1 cellular context compared by ENCODE assay signal in the genomic region with DNA sequence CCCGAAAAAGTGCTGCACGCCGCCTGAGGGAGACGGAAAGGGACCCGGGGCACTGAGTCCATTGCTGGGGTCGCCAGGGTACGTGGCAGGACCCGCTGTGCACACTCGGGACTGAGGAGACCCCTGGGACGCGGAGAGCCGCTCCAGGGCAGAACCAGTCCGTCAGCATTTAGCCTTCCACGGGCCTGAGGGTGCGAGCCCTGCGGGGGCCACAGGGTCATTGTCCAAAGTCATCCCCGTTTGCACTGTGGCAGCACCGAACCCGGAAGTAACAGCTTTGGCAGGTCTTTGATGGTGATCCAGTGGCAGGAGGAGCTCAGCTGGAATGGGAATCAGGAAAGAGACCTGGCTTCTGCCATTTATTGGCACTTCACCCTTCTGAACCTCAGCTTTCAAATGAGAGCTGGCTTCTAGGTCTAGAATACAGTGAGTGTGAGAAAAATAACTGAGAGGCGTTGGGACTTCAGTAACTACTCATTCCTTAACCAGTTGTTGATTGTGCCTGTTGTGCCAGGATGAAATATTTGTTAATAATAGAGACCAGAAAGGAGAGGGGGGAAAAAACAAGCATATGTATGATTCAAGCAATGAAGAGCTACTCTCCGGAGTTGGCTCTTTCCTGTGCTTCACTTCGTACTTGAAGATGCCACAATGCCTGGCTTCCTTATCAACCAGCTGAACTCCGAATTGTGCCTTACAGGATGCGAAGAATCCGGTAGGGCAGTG.
TF ChIP-seq lines count a peak whose summit lies in the region.

No MANE protein-coding gene starts in this region.

TF ChIP-seq in HepG2, 621 proteins besides CTCF, POLR2A, EP300 and RAD21 (continued from another document and continues in another):
- TF ChIP-seq, protein P1, sequence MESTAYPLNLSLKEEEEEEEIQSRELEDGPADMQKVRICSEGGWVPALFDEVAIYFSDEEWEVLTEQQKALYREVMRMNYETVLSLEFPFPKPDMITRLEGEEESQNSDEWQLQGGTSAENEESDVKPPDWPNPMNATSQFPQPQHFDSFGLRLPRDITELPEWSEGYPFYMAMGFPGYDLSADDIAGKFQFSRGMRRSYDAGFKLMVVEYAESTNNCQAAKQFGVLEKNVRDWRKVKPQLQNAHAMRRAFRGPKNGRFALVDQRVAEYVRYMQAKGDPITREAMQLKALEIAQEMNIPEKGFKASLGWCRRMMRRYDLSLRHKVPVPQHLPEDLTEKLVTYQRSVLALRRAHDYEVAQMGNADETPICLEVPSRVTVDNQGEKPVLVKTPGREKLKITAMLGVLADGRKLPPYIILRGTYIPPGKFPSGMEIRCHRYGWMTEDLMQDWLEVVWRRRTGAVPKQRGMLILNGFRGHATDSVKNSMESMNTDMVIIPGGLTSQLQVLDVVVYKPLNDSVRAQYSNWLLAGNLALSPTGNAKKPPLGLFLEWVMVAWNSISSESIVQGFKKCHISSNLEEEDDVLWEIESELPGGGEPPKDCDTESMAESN (CRISPR knock-in tag; conservative IDR thresholded peaks at IDR 0.05), result no peak
- TF ChIP-seq GABPB1 (CRISPR knock-in tag; IDR thresholded peaks at IDR 0.05), result peak; percentile 48
- TF ChIP-seq SAP130 (CRISPR knock-in tag; IDR thresholded peaks at IDR 0.05; ENCODE audit: low read depth), result peak; percentile 87; the same call in 1 of the 2 replicates
- no peak for TF ChIP-seq HIVEP1 (CRISPR knock-in tag; IDR thresholded peaks at IDR 0.05)
- TF ChIP-seq, protein P2, sequence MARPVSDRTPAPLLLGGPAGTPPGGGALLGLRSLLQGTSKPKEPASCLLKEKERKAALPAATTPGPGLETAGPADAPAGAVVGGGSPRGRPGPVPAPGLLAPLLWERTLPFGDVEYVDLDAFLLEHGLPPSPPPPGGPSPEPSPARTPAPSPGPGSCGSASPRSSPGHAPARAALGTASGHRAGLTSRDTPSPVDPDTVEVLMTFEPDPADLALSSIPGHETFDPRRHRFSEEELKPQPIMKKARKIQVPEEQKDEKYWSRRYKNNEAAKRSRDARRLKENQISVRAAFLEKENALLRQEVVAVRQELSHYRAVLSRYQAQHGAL (CRISPR knock-in tag; IDR thresholded peaks at IDR 0.05; ENCODE audit: not compliant biosample characterization), result no peak
- TF ChIP-seq, protein P3, sequence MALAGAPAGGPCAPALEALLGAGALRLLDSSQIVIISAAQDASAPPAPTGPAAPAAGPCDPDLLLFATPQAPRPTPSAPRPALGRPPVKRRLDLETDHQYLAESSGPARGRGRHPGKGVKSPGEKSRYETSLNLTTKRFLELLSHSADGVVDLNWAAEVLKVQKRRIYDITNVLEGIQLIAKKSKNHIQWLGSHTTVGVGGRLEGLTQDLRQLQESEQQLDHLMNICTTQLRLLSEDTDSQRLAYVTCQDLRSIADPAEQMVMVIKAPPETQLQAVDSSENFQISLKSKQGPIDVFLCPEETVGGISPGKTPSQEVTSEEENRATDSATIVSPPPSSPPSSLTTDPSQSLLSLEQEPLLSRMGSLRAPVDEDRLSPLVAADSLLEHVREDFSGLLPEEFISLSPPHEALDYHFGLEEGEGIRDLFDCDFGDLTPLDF (CRISPR knock-in tag; IDR thresholded peaks at IDR 0.05), result no peak
- no peak for TF ChIP-seq ZNF773 (CRISPR knock-in tag; IDR thresholded peaks at IDR 0.05; ENCODE audit: borderline replicate concordance)
- no peak for TF ChIP-seq CBX1 (IDR thresholded peaks at IDR 0.05; ENCODE audit: low read depth)
- no peak for TF ChIP-seq RCOR2 (CRISPR knock-in tag; IDR thresholded peaks at IDR 0.05)
- TF ChIP-seq NCOA1 (CRISPR knock-in tag; IDR thresholded peaks at IDR 0.05), result no peak
- TF ChIP-seq TRIM24 (CRISPR knock-in tag; IDR thresholded peaks at IDR 0.05), result no peak
- TF ChIP-seq ZNF234 (CRISPR knock-in tag; conservative IDR thresholded peaks at IDR 0.05), result no peak
- TF ChIP-seq MED13 (CRISPR knock-in tag; IDR thresholded peaks at IDR 0.05), result no peak
- no peak for TF ChIP-seq ZNF383 (CRISPR knock-in tag; IDR thresholded peaks at IDR 0.05; ENCODE audit: borderline replicate concordance)
- no peak for TF ChIP-seq ZNF766 (CRISPR knock-in tag; IDR thresholded peaks at IDR 0.05; ENCODE audit: borderline replicate concordance)
- TF ChIP-seq PPARG (CRISPR knock-in tag; conservative IDR thresholded peaks at IDR 0.05), result 0 out of 2 replicates have a peak, but pooled peaks have one; percentile 20
- TF ChIP-seq, protein P4, sequence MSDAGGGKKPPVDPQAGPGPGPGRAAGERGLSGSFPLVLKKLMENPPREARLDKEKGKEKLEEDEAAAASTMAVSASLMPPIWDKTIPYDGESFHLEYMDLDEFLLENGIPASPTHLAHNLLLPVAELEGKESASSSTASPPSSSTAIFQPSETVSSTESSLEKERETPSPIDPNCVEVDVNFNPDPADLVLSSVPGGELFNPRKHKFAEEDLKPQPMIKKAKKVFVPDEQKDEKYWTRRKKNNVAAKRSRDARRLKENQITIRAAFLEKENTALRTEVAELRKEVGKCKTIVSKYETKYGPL (CRISPR knock-in tag; IDR thresholded peaks at IDR 0.05), result no peak
- peak; percentile 45; the same call in 1 of the 2 replicates for TF ChIP-seq CBFB (CRISPR knock-in tag; IDR thresholded peaks at IDR 0.05)
- TF ChIP-seq, protein P5, sequence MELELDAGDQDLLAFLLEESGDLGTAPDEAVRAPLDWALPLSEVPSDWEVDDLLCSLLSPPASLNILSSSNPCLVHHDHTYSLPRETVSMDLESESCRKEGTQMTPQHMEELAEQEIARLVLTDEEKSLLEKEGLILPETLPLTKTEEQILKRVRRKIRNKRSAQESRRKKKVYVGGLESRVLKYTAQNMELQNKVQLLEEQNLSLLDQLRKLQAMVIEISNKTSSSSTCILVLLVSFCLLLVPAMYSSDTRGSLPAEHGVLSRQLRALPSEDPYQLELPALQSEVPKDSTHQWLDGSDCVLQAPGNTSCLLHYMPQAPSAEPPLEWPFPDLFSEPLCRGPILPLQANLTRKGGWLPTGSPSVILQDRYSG (CRISPR knock-in tag; IDR thresholded peaks at IDR 0.05), result no peak
- TF ChIP-seq KDM5B (CRISPR knock-in tag; IDR thresholded peaks at IDR 0.05; ENCODE audit: borderline replicate concordance), result no peak
- TF ChIP-seq, protein P6, sequence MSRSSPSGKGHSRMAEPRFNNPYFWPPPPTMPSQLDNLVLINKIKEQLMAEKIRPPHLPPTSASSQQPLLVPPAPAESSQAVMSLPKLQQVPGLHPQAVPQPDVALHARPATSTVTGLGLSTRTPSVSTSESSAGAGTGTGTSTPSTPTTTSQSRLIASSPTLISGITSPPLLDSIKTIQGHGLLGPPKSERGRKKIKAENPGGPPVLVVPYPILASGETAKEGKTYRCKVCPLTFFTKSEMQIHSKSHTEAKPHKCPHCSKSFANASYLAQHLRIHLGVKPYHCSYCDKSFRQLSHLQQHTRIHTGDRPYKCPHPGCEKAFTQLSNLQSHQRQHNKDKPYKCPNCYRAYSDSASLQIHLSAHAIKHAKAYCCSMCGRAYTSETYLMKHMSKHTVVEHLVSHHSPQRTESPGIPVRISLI (CRISPR knock-in tag; IDR thresholded peaks at IDR 0.05; ENCODE audit: borderline replicate concordance), result 0 out of 2 replicates have a peak, but pooled peaks have one; percentile 12
- TF ChIP-seq ZNF253 (CRISPR knock-in tag; IDR thresholded peaks at IDR 0.05; ENCODE audit: borderline replicate concordance), result no peak
- TF ChIP-seq ZNF792 (CRISPR knock-in tag; IDR thresholded peaks at IDR 0.05), result no peak; the same call in 1 of the 2 replicates
- no peak for TF ChIP-seq ERF (CRISPR knock-in tag; IDR thresholded peaks at IDR 0.05)
- no peak for TF ChIP-seq ZNF230 (CRISPR knock-in tag; IDR thresholded peaks at IDR 0.05)
- TF ChIP-seq, protein P7, sequence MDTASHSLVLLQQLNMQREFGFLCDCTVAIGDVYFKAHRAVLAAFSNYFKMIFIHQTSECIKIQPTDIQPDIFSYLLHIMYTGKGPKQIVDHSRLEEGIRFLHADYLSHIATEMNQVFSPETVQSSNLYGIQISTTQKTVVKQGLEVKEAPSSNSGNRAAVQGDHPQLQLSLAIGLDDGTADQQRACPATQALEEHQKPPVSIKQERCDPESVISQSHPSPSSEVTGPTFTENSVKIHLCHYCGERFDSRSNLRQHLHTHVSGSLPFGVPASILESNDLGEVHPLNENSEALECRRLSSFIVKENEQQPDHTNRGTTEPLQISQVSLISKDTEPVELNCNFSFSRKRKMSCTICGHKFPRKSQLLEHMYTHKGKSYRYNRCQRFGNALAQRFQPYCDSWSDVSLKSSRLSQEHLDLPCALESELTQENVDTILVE (CRISPR knock-in tag; IDR thresholded peaks at IDR 0.05), result no peak
- no peak for TF ChIP-seq ZNF101 (CRISPR knock-in tag; IDR thresholded peaks at IDR 0.05; ENCODE audit: borderline replicate concordance, low read depth)
- TF ChIP-seq, protein P8, sequence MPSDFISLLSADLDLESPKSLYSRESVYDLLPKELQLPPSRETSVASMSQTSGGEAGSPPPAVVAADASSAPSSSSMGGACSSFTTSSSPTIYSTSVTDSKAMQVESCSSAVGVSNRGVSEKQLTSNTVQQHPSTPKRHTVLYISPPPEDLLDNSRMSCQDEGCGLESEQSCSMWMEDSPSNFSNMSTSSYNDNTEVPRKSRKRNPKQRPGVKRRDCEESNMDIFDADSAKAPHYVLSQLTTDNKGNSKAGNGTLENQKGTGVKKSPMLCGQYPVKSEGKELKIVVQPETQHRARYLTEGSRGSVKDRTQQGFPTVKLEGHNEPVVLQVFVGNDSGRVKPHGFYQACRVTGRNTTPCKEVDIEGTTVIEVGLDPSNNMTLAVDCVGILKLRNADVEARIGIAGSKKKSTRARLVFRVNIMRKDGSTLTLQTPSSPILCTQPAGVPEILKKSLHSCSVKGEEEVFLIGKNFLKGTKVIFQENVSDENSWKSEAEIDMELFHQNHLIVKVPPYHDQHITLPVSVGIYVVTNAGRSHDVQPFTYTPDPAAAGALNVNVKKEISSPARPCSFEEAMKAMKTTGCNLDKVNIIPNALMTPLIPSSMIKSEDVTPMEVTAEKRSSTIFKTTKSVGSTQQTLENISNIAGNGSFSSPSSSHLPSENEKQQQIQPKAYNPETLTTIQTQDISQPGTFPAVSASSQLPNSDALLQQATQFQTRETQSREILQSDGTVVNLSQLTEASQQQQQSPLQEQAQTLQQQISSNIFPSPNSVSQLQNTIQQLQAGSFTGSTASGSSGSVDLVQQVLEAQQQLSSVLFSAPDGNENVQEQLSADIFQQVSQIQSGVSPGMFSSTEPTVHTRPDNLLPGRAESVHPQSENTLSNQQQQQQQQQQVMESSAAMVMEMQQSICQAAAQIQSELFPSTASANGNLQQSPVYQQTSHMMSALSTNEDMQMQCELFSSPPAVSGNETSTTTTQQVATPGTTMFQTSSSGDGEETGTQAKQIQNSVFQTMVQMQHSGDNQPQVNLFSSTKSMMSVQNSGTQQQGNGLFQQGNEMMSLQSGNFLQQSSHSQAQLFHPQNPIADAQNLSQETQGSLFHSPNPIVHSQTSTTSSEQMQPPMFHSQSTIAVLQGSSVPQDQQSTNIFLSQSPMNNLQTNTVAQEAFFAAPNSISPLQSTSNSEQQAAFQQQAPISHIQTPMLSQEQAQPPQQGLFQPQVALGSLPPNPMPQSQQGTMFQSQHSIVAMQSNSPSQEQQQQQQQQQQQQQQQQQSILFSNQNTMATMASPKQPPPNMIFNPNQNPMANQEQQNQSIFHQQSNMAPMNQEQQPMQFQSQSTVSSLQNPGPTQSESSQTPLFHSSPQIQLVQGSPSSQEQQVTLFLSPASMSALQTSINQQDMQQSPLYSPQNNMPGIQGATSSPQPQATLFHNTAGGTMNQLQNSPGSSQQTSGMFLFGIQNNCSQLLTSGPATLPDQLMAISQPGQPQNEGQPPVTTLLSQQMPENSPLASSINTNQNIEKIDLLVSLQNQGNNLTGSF (CRISPR knock-in tag; IDR thresholded peaks at IDR 0.05), result no peak
- TF ChIP-seq, protein P9, sequence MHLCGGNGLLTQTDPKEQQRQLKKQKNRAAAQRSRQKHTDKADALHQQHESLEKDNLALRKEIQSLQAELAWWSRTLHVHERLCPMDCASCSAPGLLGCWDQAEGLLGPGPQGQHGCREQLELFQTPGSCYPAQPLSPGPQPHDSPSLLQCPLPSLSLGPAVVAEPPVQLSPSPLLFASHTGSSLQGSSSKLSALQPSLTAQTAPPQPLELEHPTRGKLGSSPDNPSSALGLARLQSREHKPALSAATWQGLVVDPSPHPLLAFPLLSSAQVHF (CRISPR knock-in tag; IDR thresholded peaks at IDR 0.05), result no peak
- TF ChIP-seq BHLHE40 (IDR thresholded peaks at IDR 0.05; ENCODE audit: low read length), result peak; percentile 50; the same call in 1 of the 2 replicates
- TF ChIP-seq GABPA (IDR thresholded peaks at IDR 0.05; ENCODE audit: low read depth, low read length), result no peak
- TF ChIP-seq GABPA (CRISPR knock-in tag; IDR thresholded peaks at IDR 0.05; ENCODE audit: low read depth), result peak; percentile 52
- no peak for TF ChIP-seq CENPX (CRISPR knock-in tag; IDR thresholded peaks at IDR 0.05)
- no peak for TF ChIP-seq AHR (CRISPR knock-in tag; IDR thresholded peaks at IDR 0.05)
- TF ChIP-seq EED (CRISPR knock-in tag; IDR thresholded peaks at IDR 0.05), result no peak
- TF ChIP-seq ZNF431 (CRISPR knock-in tag; IDR thresholded peaks at IDR 0.05; ENCODE audit: borderline replicate concordance, low read depth), result 0 out of 2 replicates have a peak, but pooled peaks have one; percentile 30
- TF ChIP-seq, protein P10, sequence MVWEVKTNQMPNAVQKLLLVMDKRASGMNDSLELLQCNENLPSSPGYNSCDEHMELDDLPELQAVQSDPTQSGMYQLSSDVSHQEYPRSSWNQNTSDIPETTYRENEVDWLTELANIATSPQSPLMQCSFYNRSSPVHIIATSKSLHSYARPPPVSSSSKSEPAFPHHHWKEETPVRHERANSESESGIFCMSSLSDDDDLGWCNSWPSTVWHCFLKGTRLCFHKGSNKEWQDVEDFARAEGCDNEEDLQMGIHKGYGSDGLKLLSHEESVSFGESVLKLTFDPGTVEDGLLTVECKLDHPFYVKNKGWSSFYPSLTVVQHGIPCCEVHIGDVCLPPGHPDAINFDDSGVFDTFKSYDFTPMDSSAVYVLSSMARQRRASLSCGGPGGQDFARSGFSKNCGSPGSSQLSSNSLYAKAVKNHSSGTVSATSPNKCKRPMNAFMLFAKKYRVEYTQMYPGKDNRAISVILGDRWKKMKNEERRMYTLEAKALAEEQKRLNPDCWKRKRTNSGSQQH (CRISPR knock-in tag; IDR thresholded peaks at IDR 0.05; ENCODE audit: low read depth), result peak; percentile 75; the same call in 1 of the 2 replicates
- no peak for TF ChIP-seq CC2D1A (CRISPR knock-in tag; IDR thresholded peaks at IDR 0.05)
- TF ChIP-seq DNMT3B (CRISPR knock-in tag; conservative IDR thresholded peaks at IDR 0.05), result no peak
- TF ChIP-seq, protein P11, sequence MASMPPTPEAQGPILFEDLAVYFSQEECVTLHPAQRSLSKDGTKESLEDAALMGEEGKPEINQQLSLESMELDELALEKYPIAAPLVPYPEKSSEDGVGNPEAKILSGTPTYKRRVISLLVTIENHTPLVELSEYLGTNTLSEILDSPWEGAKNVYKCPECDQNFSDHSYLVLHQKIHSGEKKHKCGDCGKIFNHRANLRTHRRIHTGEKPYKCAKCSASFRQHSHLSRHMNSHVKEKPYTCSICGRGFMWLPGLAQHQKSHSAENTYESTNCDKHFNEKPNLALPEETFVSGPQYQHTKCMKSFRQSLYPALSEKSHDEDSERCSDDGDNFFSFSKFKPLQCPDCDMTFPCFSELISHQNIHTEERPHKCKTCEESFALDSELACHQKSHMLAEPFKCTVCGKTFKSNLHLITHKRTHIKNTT (CRISPR knock-in tag; IDR thresholded peaks at IDR 0.05), result no peak
- no peak for TF ChIP-seq JDP2 (CRISPR knock-in tag; IDR thresholded peaks at IDR 0.05; ENCODE audit: borderline replicate concordance)
- TF ChIP-seq ZNF501 (CRISPR knock-in tag; IDR thresholded peaks at IDR 0.05), result peak; percentile 91
- TF ChIP-seq, protein P12, sequence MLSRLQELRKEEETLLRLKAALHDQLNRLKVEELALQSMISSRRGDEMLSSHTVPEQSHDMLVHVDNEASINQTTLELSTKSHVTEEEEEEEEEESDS (CRISPR knock-in tag; IDR thresholded peaks at IDR 0.05; ENCODE audit: borderline replicate concordance), result no peak
- peak; percentile 32; the same call in 1 of the 2 replicates for TF ChIP-seq MEIS2 (CRISPR knock-in tag; IDR thresholded peaks at IDR 0.05)
- TF ChIP-seq ZC3H13 (CRISPR knock-in tag; IDR thresholded peaks at IDR 0.05), result no peak; the same call in none of the 2 replicates
- no peak for TF ChIP-seq ZNF124 (CRISPR knock-in tag; IDR thresholded peaks at IDR 0.05)
- TF ChIP-seq THAP11 (CRISPR knock-in tag; IDR thresholded peaks at IDR 0.05), result no peak
